10 cellular contexts compared by ENCODE assay signal in the genomic region with DNA sequence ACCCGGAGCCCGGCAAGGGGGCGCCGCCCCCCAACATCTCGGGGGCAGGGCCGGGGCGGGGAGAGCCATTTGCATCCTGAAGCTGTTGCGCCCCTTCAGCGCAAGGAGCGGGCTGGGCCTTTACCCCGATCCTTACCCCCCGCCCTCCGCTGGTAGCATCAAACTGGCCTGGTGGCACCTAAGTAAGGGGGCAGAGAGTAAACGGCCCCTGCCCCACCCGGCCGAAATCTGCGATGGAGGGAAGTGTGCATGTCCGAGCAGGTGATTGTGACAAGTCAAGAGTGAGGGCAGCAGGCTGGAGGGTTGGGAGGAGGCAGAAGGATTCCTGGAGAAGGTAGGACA.
DNase-seq lines count a peak whose midpoint lies in the region; ATAC-seq and TF ChIP-seq lines count a peak whose summit lies in the region.
"Had no signal": no experiment of that assay in that cellular context is flagged by ENCODE, and none has a peak within 500 bp of the region (broad histone marks: within the 10 kb centered on the region; RNA-seq: fewer than 3 reads in every experiment).

No MANE protein-coding gene starts in this region.

- no peak for DNase-seq in activated CD4-positive, alpha-beta T cell treated with anti-CD3 and anti-CD28 coated beads, Interleukin-2, amount 10 ng/mL, durations not matched to agents 24 days and 14 days
- no peak for DNase-seq in activated CD4-positive, alpha-beta T cell treated with anti-CD3 and anti-CD28 coated beads for 4 hours
- DNase-seq in testis (no peak), NCI-H2196 (lab: John Stamatoyannopoulos, UW; ENCODE audit: unreplicated experiment) (no peak), 8988T (no peak)
- DNase-seq: activated naive CD4-positive, alpha-beta T cell treated with anti-CD3 and anti-CD28 coated beads, Interleukin-2, amount 10 ng/mL, durations not matched to agents 7 days and 5 days; foreskin melanocyte had no signal

- TF ChIP-seq CTCF in testis (IDR thresholded peaks at IDR 0.05), result no peak

- TF ChIP-seq POLR2A in testis (IDR thresholded peaks at IDR 0.05), result no peak

- H3K4me3 ChIP-seq in mesodermal cell (ENCODE audit: extremely low read depth, insufficient read depth, low read length, poor library complexity, severe bottlenecking) (peak overlapping the region; percentile 39), testis (peak overlapping the region; percentile 42 to 63)

- no peaks in the 10 kb centered on the region for H3K9me3 ChIP-seq in mesodermal cell (ENCODE audit: control insufficient read depth, low read length)
- H3K9me3 ChIP-seq in testis, result no peaks in the 10 kb centered on the region

- peak overlapping the region; percentile 17 for H3K4me3 Mint-ChIP-seq in activated CD4-positive, alpha-beta T cell treated with anti-CD3 and anti-CD28 coated beads, Interleukin-2, amount 10 ng/mL, durations not matched to agents 24 days and 14 days
- H3K4me3 Mint-ChIP-seq in dendritic cell treated with granulocyte-macrophage colony-stimulating factor and Interleukin-4, amounts not matched to agents 40 ng/mL and 50 ng/mL, for 4 days, result peak overlapping the region; percentile 51

- no peak for ATAC-seq in GM19455 (IDR thresholded peaks at IDR 0.05; ENCODE audit: unreplicated experiment)

- H3K4me1 ChIP-seq in mesodermal cell (ENCODE audit: control insufficient read depth, insufficient read depth, low read length, poor library complexity, severe bottlenecking), result no peaks in the 10 kb centered on the region
- H3K4me1 ChIP-seq in testis, result peaks cover 4% of the 10 kb centered on the region

- no peak overlapping the region for H3K27ac Mint-ChIP-seq in activated CD4-positive, alpha-beta T cell treated with anti-CD3 and anti-CD28 coated beads, Interleukin-2, amount 10 ng/mL, durations not matched to agents 24 days and 14 days
- no peak overlapping the region for H3K27ac Mint-ChIP-seq in dendritic cell treated with granulocyte-macrophage colony-stimulating factor and Interleukin-4, amounts not matched to agents 40 ng/mL and 50 ng/mL, for 4 days
- H3K27ac Mint-ChIP-seq: activated naive CD4-positive, alpha-beta T cell treated with anti-CD3 and anti-CD28 coated beads, Interleukin-2, amount 10 ng/mL, durations not matched to agents 7 days and 5 days had no signal

- WGBS in mesodermal cell (ENCODE audit: insufficient coverage in 2 of 2), 2 experiments, result 31 to 58% methylated on average over 11 to 14 of the region's 18 CpGs
- WGBS in testis, 2 donors, result 28 to 33% methylated on average over 12 to 18 of the region's 18 CpGs

- no peaks in the 10 kb centered on the region for H3K9me3 Mint-ChIP-seq in activated CD4-positive, alpha-beta T cell treated with anti-CD3 and anti-CD28 coated beads, Interleukin-2, amount 10 ng/mL, durations not matched to agents 24 days and 14 days
- no peaks in the 10 kb centered on the region for H3K9me3 Mint-ChIP-seq in dendritic cell treated with granulocyte-macrophage colony-stimulating factor and Interleukin-4, amounts not matched to agents 40 ng/mL and 50 ng/mL, for 4 days
- H3K9me3 Mint-ChIP-seq: activated naive CD4-positive, alpha-beta T cell treated with anti-CD3 and anti-CD28 coated beads, Interleukin-2, amount 10 ng/mL, durations not matched to agents 7 days and 5 days had no signal

- intact Hi-C loops in activated CD4-positive, alpha-beta T cell treated with anti-CD3 and anti-CD28 coated beads, Interleukin-2, amount 10 ng/mL, durations not matched to agents 24 days and 14 days (cut with micrococcal nuclease), result loop anchor here (5.0 kb wide), 1 partner anchor 348 kb away; a partner anchor contains a TSS
- intact Hi-C loops in dendritic cell treated with granulocyte-macrophage colony-stimulating factor and Interleukin-4, amounts not matched to agents 40 ng/mL and 50 ng/mL, for 4 days (cut with micrococcal nuclease), result no loop called here
- intact Hi-C loops in testis (cut with DNase I; ENCODE audit: low total_unique reads), result no loop called here

- H3K36me3 ChIP-seq in mesodermal cell (ENCODE audit: control insufficient read depth, insufficient read depth, low read length), result no peaks in the 10 kb centered on the region
- no peaks in the 10 kb centered on the region for H3K36me3 ChIP-seq in testis (ENCODE audit: low read depth, missing control alignments)

- H3K27me3 Mint-ChIP-seq in activated CD4-positive, alpha-beta T cell treated with anti-CD3 and anti-CD28 coated beads, Interleukin-2, amount 10 ng/mL, durations not matched to agents 24 days and 14 days, result peaks cover 80% of the 10 kb centered on the region
- H3K27me3 Mint-ChIP-seq in dendritic cell treated with granulocyte-macrophage colony-stimulating factor and Interleukin-4, amounts not matched to agents 40 ng/mL and 50 ng/mL, for 4 days, result peaks cover 46% of the 10 kb centered on the region

- H3K4me1 Mint-ChIP-seq in activated CD4-positive, alpha-beta T cell treated with anti-CD3 and anti-CD28 coated beads, Interleukin-2, amount 10 ng/mL, durations not matched to agents 24 days and 14 days, result peaks cover 7% of the 10 kb centered on the region
- peaks cover 10% of the 10 kb centered on the region for H3K4me1 Mint-ChIP-seq in dendritic cell treated with granulocyte-macrophage colony-stimulating factor and Interleukin-4, amounts not matched to agents 40 ng/mL and 50 ng/mL, for 4 days (ENCODE audit: low read depth)

- no peaks in the 10 kb centered on the region for H3K36me3 Mint-ChIP-seq in activated CD4-positive, alpha-beta T cell treated with anti-CD3 and anti-CD28 coated beads, Interleukin-2, amount 10 ng/mL, durations not matched to agents 24 days and 14 days (ENCODE audit: low read depth)
- no peaks in the 10 kb centered on the region for H3K36me3 Mint-ChIP-seq in dendritic cell treated with granulocyte-macrophage colony-stimulating factor and Interleukin-4, amounts not matched to agents 40 ng/mL and 50 ng/mL, for 4 days (ENCODE audit: low read depth)

- H3K27ac ChIP-seq in mesodermal cell (ENCODE audit: low read depth, low read length, severe bottlenecking) (no peak overlapping the region), testis (no peak overlapping the region)

- no peaks in the 10 kb centered on the region for H3K27me3 ChIP-seq in testis
